1 cellular context compared by ENCODE assay signal in the genomic region with DNA sequence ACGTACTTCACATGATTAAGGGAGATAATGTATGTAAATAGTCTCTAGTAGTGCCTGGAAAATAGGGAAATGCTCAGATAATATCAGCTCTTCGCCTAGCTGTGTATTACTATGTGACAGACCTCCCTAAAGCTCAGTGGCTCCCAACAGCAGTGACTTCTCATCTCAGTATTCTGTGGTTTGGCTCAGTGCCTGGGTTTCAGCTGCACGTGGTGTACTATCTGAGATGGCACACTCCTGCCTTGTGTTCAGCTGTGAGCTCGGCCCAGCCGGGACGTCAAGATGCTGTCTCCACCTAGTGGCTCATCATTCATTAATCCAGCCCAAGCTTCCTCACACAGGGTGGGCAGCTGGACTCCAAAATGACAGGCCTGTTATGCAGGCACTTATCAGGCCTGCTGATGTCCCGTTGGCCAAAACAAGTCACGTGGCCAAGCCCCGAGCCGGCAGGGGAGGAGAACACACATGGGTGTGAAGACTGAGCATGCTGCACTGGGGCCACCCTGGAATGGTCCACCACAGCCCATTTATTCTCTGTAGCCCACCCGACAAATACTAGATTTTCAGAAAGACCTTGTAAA.
TF ChIP-seq lines count a peak whose summit lies in the region.

No MANE protein-coding gene starts in this region.

TF ChIP-seq in HepG2, 621 proteins besides CTCF, POLR2A, EP300 and RAD21 (continued from another document and continues in another):
- TF ChIP-seq, protein P1, sequence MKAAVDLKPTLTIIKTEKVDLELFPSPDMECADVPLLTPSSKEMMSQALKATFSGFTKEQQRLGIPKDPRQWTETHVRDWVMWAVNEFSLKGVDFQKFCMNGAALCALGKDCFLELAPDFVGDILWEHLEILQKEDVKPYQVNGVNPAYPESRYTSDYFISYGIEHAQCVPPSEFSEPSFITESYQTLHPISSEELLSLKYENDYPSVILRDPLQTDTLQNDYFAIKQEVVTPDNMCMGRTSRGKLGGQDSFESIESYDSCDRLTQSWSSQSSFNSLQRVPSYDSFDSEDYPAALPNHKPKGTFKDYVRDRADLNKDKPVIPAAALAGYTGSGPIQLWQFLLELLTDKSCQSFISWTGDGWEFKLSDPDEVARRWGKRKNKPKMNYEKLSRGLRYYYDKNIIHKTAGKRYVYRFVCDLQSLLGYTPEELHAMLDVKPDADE (CRISPR knock-in tag; IDR thresholded peaks at IDR 0.05), result no peak
- TF ChIP-seq ZNF350 (CRISPR knock-in tag; IDR thresholded peaks at IDR 0.05; ENCODE audit: borderline replicate concordance, low read depth), result no peak
- TF ChIP-seq NCOA1 (CRISPR knock-in tag; IDR thresholded peaks at IDR 0.05), result no peak
- no peak for TF ChIP-seq ESRRA (CRISPR knock-in tag; IDR thresholded peaks at IDR 0.05; ENCODE audit: low read depth)
- TF ChIP-seq ZNF549 (CRISPR knock-in tag; IDR thresholded peaks at IDR 0.05), result no peak
- TF ChIP-seq, protein P2, sequence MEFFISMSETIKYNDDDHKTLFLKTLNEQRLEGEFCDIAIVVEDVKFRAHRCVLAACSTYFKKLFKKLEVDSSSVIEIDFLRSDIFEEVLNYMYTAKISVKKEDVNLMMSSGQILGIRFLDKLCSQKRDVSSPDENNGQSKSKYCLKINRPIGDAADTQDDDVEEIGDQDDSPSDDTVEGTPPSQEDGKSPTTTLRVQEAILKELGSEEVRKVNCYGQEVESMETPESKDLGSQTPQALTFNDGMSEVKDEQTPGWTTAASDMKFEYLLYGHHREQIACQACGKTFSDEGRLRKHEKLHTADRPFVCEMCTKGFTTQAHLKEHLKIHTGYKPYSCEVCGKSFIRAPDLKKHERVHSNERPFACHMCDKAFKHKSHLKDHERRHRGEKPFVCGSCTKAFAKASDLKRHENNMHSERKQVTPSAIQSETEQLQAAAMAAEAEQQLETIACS (CRISPR knock-in tag; IDR thresholded peaks at IDR 0.05), result no peak
- no peak for TF ChIP-seq ZNF878 (CRISPR knock-in tag; IDR thresholded peaks at IDR 0.05)
- TF ChIP-seq ZNF557 (CRISPR knock-in tag; IDR thresholded peaks at IDR 0.05), result no peak
- TF ChIP-seq NFATC3 (CRISPR knock-in tag; IDR thresholded peaks at IDR 0.05), result no peak
- TF ChIP-seq AHR (CRISPR knock-in tag; IDR thresholded peaks at IDR 0.05), result no peak
- no peak for TF ChIP-seq SP5 (CRISPR knock-in tag; IDR thresholded peaks at IDR 0.05; ENCODE audit: borderline replicate concordance, low read depth)
- TF ChIP-seq HMGA1 (CRISPR knock-in tag; conservative IDR thresholded peaks at IDR 0.05), result no peak
- no peak for TF ChIP-seq SOX13 (IDR thresholded peaks at IDR 0.05)
- TF ChIP-seq SOX13 (CRISPR knock-in tag; conservative IDR thresholded peaks at IDR 0.05 in 1 of 2, IDR thresholded peaks at IDR 0.05 in 1 of 2), result peak in 1 of 2 experiments; percentile 31; a peak in 1 of 4 replicates
- TF ChIP-seq NRL (CRISPR knock-in tag; IDR thresholded peaks at IDR 0.05; ENCODE audit: borderline replicate concordance), result no peak
- TF ChIP-seq ZNF24 (IDR thresholded peaks at IDR 0.05), result no peak
- no peak for TF ChIP-seq EZH2 (conservative IDR thresholded peaks at IDR 0.05; ENCODE audit: low read depth, low read length)
- TF ChIP-seq ZNF781 (CRISPR knock-in tag; IDR thresholded peaks at IDR 0.05; ENCODE audit: borderline replicate concordance, not compliant biosample characterization), result no peak
- no peak for TF ChIP-seq BORCS8-MEF2B (CRISPR knock-in tag; IDR thresholded peaks at IDR 0.05)
- TF ChIP-seq BCL6 (CRISPR knock-in tag; IDR thresholded peaks at IDR 0.05), result peak; percentile 40; the same call in 1 of the 2 replicates
- no peak for TF ChIP-seq ZNF615 (CRISPR knock-in tag; IDR thresholded peaks at IDR 0.05; ENCODE audit: borderline replicate concordance)
- no peak for TF ChIP-seq ZNF776 (CRISPR knock-in tag; IDR thresholded peaks at IDR 0.05)
- TF ChIP-seq KLF16 (CRISPR knock-in tag; IDR thresholded peaks at IDR 0.05), result no peak
- peak; percentile 94 for TF ChIP-seq TGIF2 (CRISPR knock-in tag; IDR thresholded peaks at IDR 0.05)
- no peak for TF ChIP-seq ZNF510 (CRISPR knock-in tag; IDR thresholded peaks at IDR 0.05; ENCODE audit: low read depth)
- 0 out of 2 replicates have a peak, but pooled peaks have one; percentile 12 for TF ChIP-seq ZNF263 (CRISPR knock-in tag; IDR thresholded peaks at IDR 0.05)
- TF ChIP-seq CBX1 (IDR thresholded peaks at IDR 0.05; ENCODE audit: low read depth), result no peak
- no peak for TF ChIP-seq SNAPC2 (CRISPR knock-in tag; IDR thresholded peaks at IDR 0.05)
- TF ChIP-seq TEAD3 (CRISPR knock-in tag; optimal IDR thresholded peaks at IDR 0.05; ENCODE audit: borderline replicate concordance), result no peak
- no peak for TF ChIP-seq SKIL (CRISPR knock-in tag; IDR thresholded peaks at IDR 0.05; ENCODE audit: borderline replicate concordance)
- TF ChIP-seq, protein P3, sequence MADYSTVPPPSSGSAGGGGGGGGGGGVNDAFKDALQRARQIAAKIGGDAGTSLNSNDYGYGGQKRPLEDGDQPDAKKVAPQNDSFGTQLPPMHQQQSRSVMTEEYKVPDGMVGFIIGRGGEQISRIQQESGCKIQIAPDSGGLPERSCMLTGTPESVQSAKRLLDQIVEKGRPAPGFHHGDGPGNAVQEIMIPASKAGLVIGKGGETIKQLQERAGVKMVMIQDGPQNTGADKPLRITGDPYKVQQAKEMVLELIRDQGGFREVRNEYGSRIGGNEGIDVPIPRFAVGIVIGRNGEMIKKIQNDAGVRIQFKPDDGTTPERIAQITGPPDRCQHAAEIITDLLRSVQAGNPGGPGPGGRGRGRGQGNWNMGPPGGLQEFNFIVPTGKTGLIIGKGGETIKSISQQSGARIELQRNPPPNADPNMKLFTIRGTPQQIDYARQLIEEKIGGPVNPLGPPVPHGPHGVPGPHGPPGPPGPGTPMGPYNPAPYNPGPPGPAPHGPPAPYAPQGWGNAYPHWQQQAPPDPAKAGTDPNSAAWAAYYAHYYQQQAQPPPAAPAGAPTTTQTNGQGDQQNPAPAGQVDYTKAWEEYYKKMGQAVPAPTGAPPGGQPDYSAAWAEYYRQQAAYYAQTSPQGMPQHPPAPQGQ (CRISPR knock-in tag; IDR thresholded peaks at IDR 0.05; ENCODE audit: borderline replicate concordance), result no peak
- TF ChIP-seq CEBPB (IDR thresholded peaks at IDR 0.05; ENCODE audit: borderline replicate concordance, low read depth, low read length), result no peak
- TF ChIP-seq ZKSCAN1 (IDR thresholded peaks at IDR 0.05; ENCODE audit: low read length), result no peak
- no peak for TF ChIP-seq ZBTB40 (IDR thresholded peaks at IDR 0.05)
- no peak for TF ChIP-seq ZBTB40 (CRISPR knock-in tag; IDR thresholded peaks at IDR 0.05)
- no peak for TF ChIP-seq U2AF2 (IDR thresholded peaks at IDR 0.05; ENCODE audit: low read depth, low read length)
- TF ChIP-seq DR1 (CRISPR knock-in tag; IDR thresholded peaks at IDR 0.05), result no peak
- TF ChIP-seq ZC3H4 (CRISPR knock-in tag; IDR thresholded peaks at IDR 0.05; ENCODE audit: borderline replicate concordance), result no peak
- no peak for TF ChIP-seq MBD4 (IDR thresholded peaks at IDR 0.05; ENCODE audit: borderline replicate concordance, low read length)
- TF ChIP-seq ZKSCAN5 (CRISPR knock-in tag; IDR thresholded peaks at IDR 0.05), result no peak
- TF ChIP-seq DNMT1 (CRISPR knock-in tag; IDR thresholded peaks at IDR 0.05), result no peak
- peak; percentile 86; the same call in 1 of the 2 replicates for TF ChIP-seq TFAP4 (IDR thresholded peaks at IDR 0.05; ENCODE audit: borderline replicate concordance, low read depth)
- TF ChIP-seq FOXO1 (CRISPR knock-in tag; IDR thresholded peaks at IDR 0.05), result no peak
- TF ChIP-seq SMARCE1 (IDR thresholded peaks at IDR 0.05; ENCODE audit: borderline replicate concordance), result no peak
- no peak for TF ChIP-seq CENPX (CRISPR knock-in tag; IDR thresholded peaks at IDR 0.05)
- TF ChIP-seq SSRP1 (CRISPR knock-in tag; IDR thresholded peaks at IDR 0.05), result no peak
- TF ChIP-seq ZNF558 (CRISPR knock-in tag; IDR thresholded peaks at IDR 0.05; ENCODE audit: borderline replicate concordance), result no peak
